In the genomic region with DNA sequence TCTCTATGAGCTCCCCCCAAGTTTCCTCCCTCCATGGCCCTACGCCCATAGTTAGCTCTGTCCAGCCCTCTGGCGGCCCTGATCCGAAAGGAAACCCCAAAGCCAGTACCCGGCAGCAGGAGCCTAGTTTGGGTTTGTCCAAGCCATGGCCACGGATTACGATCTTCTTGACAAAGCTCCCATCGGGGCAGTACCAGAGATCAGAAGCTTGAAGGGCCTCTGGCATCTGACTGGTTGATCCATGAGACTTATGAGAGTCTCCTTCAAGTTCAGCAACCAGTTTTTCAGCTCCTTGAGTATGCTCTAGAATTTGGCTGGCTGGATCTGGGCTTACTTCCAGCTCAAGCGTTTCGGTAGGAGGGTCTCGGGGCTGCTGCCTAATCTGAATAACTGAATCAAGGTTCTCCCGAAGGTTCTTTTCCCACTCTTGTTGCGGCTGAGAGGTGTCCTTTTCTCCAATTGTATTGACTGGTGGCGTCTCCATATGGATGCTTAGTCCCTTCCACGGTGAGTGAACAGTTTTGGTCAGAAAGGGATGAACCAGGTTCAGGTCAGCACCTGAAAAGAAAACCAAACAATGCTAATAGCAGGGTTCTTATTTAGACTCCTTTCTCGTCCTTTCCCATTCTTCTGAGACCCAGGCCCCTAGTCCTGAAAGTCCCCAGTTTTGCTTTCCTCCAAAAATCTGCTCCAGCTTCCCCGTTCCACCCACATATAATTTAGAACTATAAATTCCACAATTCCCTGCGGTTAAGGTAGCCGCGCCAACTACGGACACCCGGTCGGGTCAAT, we compare ENCODE assay signal across 1 cellular context.
TF ChIP-seq lines count a peak whose summit lies in the region.

No MANE protein-coding gene starts in this region.

TF ChIP-seq in WTC11, 78 proteins besides CTCF, POLR2A, EP300 and RAD21 (continued from another document):
- TF ChIP-seq, protein P1, sequence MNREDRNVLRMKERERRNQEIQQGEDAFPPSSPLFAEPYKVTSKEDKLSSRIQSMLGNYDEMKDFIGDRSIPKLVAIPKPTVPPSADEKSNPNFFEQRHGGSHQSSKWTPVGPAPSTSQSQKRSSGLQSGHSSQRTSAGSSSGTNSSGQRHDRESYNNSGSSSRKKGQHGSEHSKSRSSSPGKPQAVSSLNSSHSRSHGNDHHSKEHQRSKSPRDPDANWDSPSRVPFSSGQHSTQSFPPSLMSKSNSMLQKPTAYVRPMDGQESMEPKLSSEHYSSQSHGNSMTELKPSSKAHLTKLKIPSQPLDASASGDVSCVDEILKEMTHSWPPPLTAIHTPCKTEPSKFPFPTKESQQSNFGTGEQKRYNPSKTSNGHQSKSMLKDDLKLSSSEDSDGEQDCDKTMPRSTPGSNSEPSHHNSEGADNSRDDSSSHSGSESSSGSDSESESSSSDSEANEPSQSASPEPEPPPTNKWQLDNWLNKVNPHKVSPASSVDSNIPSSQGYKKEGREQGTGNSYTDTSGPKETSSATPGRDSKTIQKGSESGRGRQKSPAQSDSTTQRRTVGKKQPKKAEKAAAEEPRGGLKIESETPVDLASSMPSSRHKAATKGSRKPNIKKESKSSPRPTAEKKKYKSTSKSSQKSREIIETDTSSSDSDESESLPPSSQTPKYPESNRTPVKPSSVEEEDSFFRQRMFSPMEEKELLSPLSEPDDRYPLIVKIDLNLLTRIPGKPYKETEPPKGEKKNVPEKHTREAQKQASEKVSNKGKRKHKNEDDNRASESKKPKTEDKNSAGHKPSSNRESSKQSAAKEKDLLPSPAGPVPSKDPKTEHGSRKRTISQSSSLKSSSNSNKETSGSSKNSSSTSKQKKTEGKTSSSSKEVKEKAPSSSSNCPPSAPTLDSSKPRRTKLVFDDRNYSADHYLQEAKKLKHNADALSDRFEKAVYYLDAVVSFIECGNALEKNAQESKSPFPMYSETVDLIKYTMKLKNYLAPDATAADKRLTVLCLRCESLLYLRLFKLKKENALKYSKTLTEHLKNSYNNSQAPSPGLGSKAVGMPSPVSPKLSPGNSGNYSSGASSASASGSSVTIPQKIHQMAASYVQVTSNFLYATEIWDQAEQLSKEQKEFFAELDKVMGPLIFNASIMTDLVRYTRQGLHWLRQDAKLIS (CRISPR knock-in tag; IDR thresholded peaks at IDR 0.05; ENCODE audit: borderline replicate concordance), result no peak
- TF ChIP-seq ESRRA (CRISPR knock-in tag; IDR thresholded peaks at IDR 0.05; ENCODE audit: borderline replicate concordance) (no peak), CBFB (CRISPR knock-in tag; IDR thresholded peaks at IDR 0.05; ENCODE audit: low read depth) (no peak), JAZF1 (CRISPR knock-in tag; IDR thresholded peaks at IDR 0.05) (no peak), TP53 (CRISPR knock-in tag; IDR thresholded peaks at IDR 0.05) (no peak), RELA (CRISPR knock-in tag; IDR thresholded peaks at IDR 0.05; ENCODE audit: borderline replicate concordance) (no peak), NR1H2 (CRISPR knock-in tag; IDR thresholded peaks at IDR 0.05) (no peak), SP1 (CRISPR knock-in tag; conservative IDR thresholded peaks at IDR 0.05) (no peak), ARID4B (CRISPR knock-in tag; IDR thresholded peaks at IDR 0.05; ENCODE audit: borderline replicate concordance) (no peak)
- TF ChIP-seq, protein P2, sequence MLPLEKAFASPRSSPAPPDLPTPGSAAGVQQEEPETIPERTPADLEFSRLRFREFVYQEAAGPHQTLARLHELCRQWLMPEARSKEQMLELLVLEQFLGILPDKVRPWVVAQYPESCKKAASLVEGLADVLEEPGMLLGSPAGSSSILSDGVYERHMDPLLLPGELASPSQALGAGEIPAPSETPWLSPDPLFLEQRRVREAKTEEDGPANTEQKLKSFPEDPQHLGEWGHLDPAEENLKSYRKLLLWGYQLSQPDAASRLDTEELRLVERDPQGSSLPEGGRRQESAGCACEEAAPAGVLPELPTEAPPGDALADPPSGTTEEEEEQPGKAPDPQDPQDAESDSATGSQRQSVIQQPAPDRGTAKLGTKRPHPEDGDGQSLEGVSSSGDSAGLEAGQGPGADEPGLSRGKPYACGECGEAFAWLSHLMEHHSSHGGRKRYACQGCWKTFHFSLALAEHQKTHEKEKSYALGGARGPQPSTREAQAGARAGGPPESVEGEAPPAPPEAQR (CRISPR knock-in tag; IDR thresholded peaks at IDR 0.05), result no peak
- TF ChIP-seq, protein P3, sequence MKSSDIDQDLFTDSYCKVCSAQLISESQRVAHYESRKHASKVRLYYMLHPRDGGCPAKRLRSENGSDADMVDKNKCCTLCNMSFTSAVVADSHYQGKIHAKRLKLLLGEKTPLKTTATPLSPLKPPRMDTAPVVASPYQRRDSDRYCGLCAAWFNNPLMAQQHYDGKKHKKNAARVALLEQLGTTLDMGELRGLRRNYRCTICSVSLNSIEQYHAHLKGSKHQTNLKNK (CRISPR knock-in tag; IDR thresholded peaks at IDR 0.05), result no peak
- TF ChIP-seq, protein P4, sequence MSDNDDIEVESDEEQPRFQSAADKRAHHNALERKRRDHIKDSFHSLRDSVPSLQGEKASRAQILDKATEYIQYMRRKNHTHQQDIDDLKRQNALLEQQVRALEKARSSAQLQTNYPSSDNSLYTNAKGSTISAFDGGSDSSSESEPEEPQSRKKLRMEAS (CRISPR knock-in tag; IDR thresholded peaks at IDR 0.05), result no peak
- TF ChIP-seq, protein P5, sequence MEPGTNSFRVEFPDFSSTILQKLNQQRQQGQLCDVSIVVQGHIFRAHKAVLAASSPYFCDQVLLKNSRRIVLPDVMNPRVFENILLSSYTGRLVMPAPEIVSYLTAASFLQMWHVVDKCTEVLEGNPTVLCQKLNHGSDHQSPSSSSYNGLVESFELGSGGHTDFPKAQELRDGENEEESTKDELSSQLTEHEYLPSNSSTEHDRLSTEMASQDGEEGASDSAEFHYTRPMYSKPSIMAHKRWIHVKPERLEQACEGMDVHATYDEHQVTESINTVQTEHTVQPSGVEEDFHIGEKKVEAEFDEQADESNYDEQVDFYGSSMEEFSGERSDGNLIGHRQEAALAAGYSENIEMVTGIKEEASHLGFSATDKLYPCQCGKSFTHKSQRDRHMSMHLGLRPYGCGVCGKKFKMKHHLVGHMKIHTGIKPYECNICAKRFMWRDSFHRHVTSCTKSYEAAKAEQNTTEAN (CRISPR knock-in tag; IDR thresholded peaks at IDR 0.05), result no peak
